9 cellular contexts compared by ENCODE assay signal in genomic region chr13:31431722-31432137, GRCh38.
DNase-seq lines count a peak whose midpoint lies in the region; ATAC-seq and TF ChIP-seq lines count a peak whose summit lies in the region.
"Had no signal": no experiment of that assay in that cellular context is flagged by ENCODE, and none has a peak within 500 bp of the region (broad histone marks: within the 10 kb centered on the region; RNA-seq: fewer than 3 reads in every experiment).

No MANE protein-coding gene starts in this region.

- H3K27me3 ChIP-seq in H9 (ENCODE audit: insufficient read depth, low read length), result no peaks in the 10 kb centered on the region
- H3K27me3 ChIP-seq: suprapubic skin had no signal

- H2BK5ac ChIP-seq in H9 (ENCODE audit: insufficient read length, low read length), result no peak overlapping the region

- no peaks in the 10 kb centered on the region for H3K9me3 ChIP-seq in H9 (ENCODE audit: control insufficient read depth, low read depth, low read length)
- H3K9me3 ChIP-seq: suprapubic skin had no signal

- H3K27ac Mint-ChIP-seq in H9, result no peak overlapping the region

- H3K27me3 Mint-ChIP-seq in H9 (ENCODE audit: low read depth), result no peaks in the 10 kb centered on the region

- H2BK120ac ChIP-seq in H9 (ENCODE audit: low read depth, low read length, poor library complexity, severe bottlenecking), result no peak overlapping the region

- H3K9ac ChIP-seq in H9 (ENCODE audit: extremely low read depth, insufficient read length, low read length), result no peak overlapping the region

- WGBS in H9 (ENCODE audit: extremely low coverage, insufficient read length, low lambda C conversion rate), result no CpG with 5 or more reads among the region's 4 CpGs

- H2BK12ac ChIP-seq in H9 (ENCODE audit: insufficient read length, low read depth, low read length), result no peak overlapping the region

- TF ChIP-seq CTCF in H9 (conservative IDR thresholded peaks at IDR 0.05) (peak; percentile 95), omental fat pad (IDR thresholded peaks at IDR 0.05) (no peak)

- H3K79me2 ChIP-seq in H9 (ENCODE audit: insufficient read depth, low read length), result no peaks in the 10 kb centered on the region

- no peaks in the 10 kb centered on the region for H4K20me1 ChIP-seq in H9 (ENCODE audit: control insufficient read depth, insufficient read depth, insufficient read length)

- ATAC-seq in omental fat pad (ENCODE audit: low FRiP score) (no peak), GM19455 (IDR thresholded peaks at IDR 0.05; ENCODE audit: unreplicated experiment) (no peak)

- no peak overlapping the region for H3K4me2 ChIP-seq in H9 (ENCODE audit: insufficient read depth, insufficient read length, low read length)

- no peak overlapping the region for H3K23ac ChIP-seq in H9 (ENCODE audit: insufficient read length, low read depth, low read length)

- H3K18ac ChIP-seq in H9 (ENCODE audit: insufficient read length, low read depth, low read length), result no peak overlapping the region

- H3K27ac ChIP-seq in H9 (ENCODE audit: insufficient read length, low read depth, low read length), result no peak overlapping the region

- no peak overlapping the region for H2BK20ac ChIP-seq in H9 (ENCODE audit: low read depth, low read length, poor library complexity, severe bottlenecking)

- H4K8ac ChIP-seq in H9 (replicated peaks; ENCODE audit: insufficient read length, low read depth, low read length), result no peak overlapping the region

- no peak overlapping the region for H4K5ac ChIP-seq in H9 (ENCODE audit: insufficient read length, low read depth, low read length)

- H4K91ac ChIP-seq in H9 (ENCODE audit: insufficient read length, low read depth, low read length), result no peak overlapping the region

- no peak overlapping the region for H3K4ac ChIP-seq in H9 (ENCODE audit: low read depth, low read length)

- no peak overlapping the region for H3K4me3 Mint-ChIP-seq in H9

- H3K56ac ChIP-seq in H9 (ENCODE audit: insufficient read length, low read depth, low read length), result no peak overlapping the region

- H3T11ph ChIP-seq in H9 (ENCODE audit: low read length), result no peak overlapping the region

- H3K14ac ChIP-seq in H9 (ENCODE audit: insufficient read depth, low read length), result no peak overlapping the region

- H2BK15ac ChIP-seq in H9 (ENCODE audit: low read depth, low read length), result no peak overlapping the region

- H2AK5ac ChIP-seq in H9 (ENCODE audit: insufficient read length, low read length), result no peak overlapping the region

- H3K36me3 Mint-ChIP-seq in H9 (ENCODE audit: insufficient read depth in 1 of 3, low read depth in 3 of 3), result no peaks in the 10 kb centered on the region

- H3K23me2 ChIP-seq in H9 (ENCODE audit: insufficient read length, low read depth, low read length, poor library complexity, severe bottlenecking), result no peaks in the 10 kb centered on the region

- DNase-seq in Daoy (ENCODE audit: low read depth), result peak; percentile 29
- peak; percentile 54 for DNase-seq in H9
- peak; percentile 27 for DNase-seq in NCI-H460 (ENCODE audit: extremely low read depth, low read depth)
- DNase-seq in activated CD8-positive, alpha-beta memory T cell treated with anti-CD3 and anti-CD28 coated beads, Interleukin-2, amount 50 U/mL, for 48 hours, result peak; percentile 73
- DNase-seq in fibroblast of peridontal ligament (ENCODE audit: extremely low read depth), result peak; percentile 75
- DNase-seq in omental fat pad (ENCODE audit: low spot score), result peak; percentile 56
- DNase-seq in amniotic stem cell (lab: John Stamatoyannopoulos, UW), result no peak

- no peak overlapping the region for H2AFZ ChIP-seq in H9 (ENCODE audit: low read length)

- no peaks in the 10 kb centered on the region; a peak in 1 of 5 replicates for H3K9me3 Mint-ChIP-seq in H9

- no peaks in the 10 kb centered on the region; the same call in 1 of the 2 replicates for H3K4me1 ChIP-seq in H9 (ENCODE audit: insufficient read depth, low read length)
- H3K4me1 ChIP-seq: suprapubic skin had no signal

- no peaks in the 10 kb centered on the region for H3K79me1 ChIP-seq in H9 (ENCODE audit: insufficient read depth, low read depth, low read length, poor library complexity, severe bottlenecking)

- H3K4me1 Mint-ChIP-seq in H9, result peaks cover 0 to 3% of the 10 kb centered on the region in 2 experiments; a peak in 1 of 4 replicates
